In genomic region chr3:196609343-196609775, GRCh38 we compare ENCODE assay signal across 8 cellular contexts. TPM values are rescaled to one million over a fixed set of nuclear protein-coding genes. Genes with fewer than 3 reads are reported as not detected.
DNase-seq lines count a peak whose midpoint lies in the region; ATAC-seq and TF ChIP-seq lines count a peak whose summit lies in the region.

No MANE protein-coding gene starts in this region.

- ATAC-seq in lower lobe of right lung = peak; percentile 98 to 99

- POLR2A ChIA-PET in activated CD4-positive, alpha-beta memory T cell treated with anti-CD3 and anti-CD28 coated beads, Interleukin-2, amount 10 ng/mL, durations not matched to agents 7 days and 5 days (lab: Charles Lee) = interaction anchor here (0.9 to 11.7 kb wide), 17 partner anchors 11 to 333 kb away, joined by 3 to 177 read pairs (median 6); partner anchors contain the start of genes CEP19, FBXO45, NCBP2 and NRROS

- peak overlapping the region; percentile 42 for H3K4me3 Mint-ChIP-seq in activated CD4-positive, alpha-beta memory T cell treated with anti-CD3 and anti-CD28 coated beads, Interleukin-2, amount 10 ng/mL, durations not matched to agents 7 days and 5 days

- no peak overlapping the region for H3K4me3 ChIP-seq in lower lobe of right lung

- peak; percentile 90 for TF ChIP-seq CTCF in lower lobe of right lung (IDR thresholded peaks at IDR 0.05)

- H3K4me1 Mint-ChIP-seq in activated CD4-positive, alpha-beta memory T cell treated with anti-CD3 and anti-CD28 coated beads, Interleukin-2, amount 10 ng/mL, durations not matched to agents 7 days and 5 days = peaks cover 54% of the 10 kb centered on the region

- H3K36me3 ChIP-seq in lower lobe of right lung = no peaks in the 10 kb centered on the region

- peaks cover 28% of the 10 kb centered on the region for H3K4me1 ChIP-seq in lower lobe of right lung

- peaks cover 3% of the 10 kb centered on the region for H3K36me3 Mint-ChIP-seq in activated CD4-positive, alpha-beta memory T cell treated with anti-CD3 and anti-CD28 coated beads, Interleukin-2, amount 10 ng/mL, durations not matched to agents 7 days and 5 days (ENCODE audit: low read depth)

- no peaks in the 10 kb centered on the region for H3K27me3 ChIP-seq in lower lobe of right lung (ENCODE audit: low read depth)

- intact Hi-C loops in lower lobe of right lung (cut with DNase I) = loop anchor here (5.0 kb wide), 1 partner anchor 78 kb away; no protein-coding TSS in a partner anchor

- H3K27me3 Mint-ChIP-seq in activated CD4-positive, alpha-beta memory T cell treated with anti-CD3 and anti-CD28 coated beads, Interleukin-2, amount 10 ng/mL, durations not matched to agents 7 days and 5 days = peaks cover 6% of the 10 kb centered on the region

- peak; percentile 97 to 99 for DNase-seq in AML-193 (lab: John Stamatoyannopoulos, UW)
- DNase-seq in GM19238 (ENCODE audit: insufficient read length, low spot score) = peak; percentile 79
- DNase-seq in HT-29 (ENCODE audit: low spot score) = peak; percentile 94
- peak; percentile 75 for DNase-seq in NK-92 (lab: John Stamatoyannopoulos, UW; ENCODE audit: unreplicated experiment)
- peak; percentile 95 for DNase-seq in activated CD4-positive, alpha-beta memory T cell treated with anti-CD3 and anti-CD28 coated beads, Interleukin-2, amount 10 ng/mL, durations not matched to agents 7 days and 5 days
- peak; percentile 69 to 82 for DNase-seq in dermis microvascular lymphatic vessel endothelial cell (ENCODE audit: low read depth in 2 of 2)
- peak; percentile 94 for DNase-seq in lower lobe of right lung
- DNase-seq in stimulated activated CD8-positive, alpha-beta memory T cell treated with anti-CD3 and anti-CD28 coated beads, Interleukin-12 subunit alpha, Interleukin-12 subunit beta, amount 100 ng/mL, for 4 hours (ENCODE audit: low read depth) = peak; percentile 86

- CTCF ChIA-PET in activated CD4-positive, alpha-beta memory T cell treated with anti-CD3 and anti-CD28 coated beads, Interleukin-2, amount 10 ng/mL, durations not matched to agents 7 days and 5 days (lab: Charles Lee) = interaction anchor here (0.6 to 12.1 kb wide), 40 partner anchors 9 to 361 kb away, joined by 3 to 219 read pairs (median 4); partner anchors contain the start of genes CEP19, FBXO45, NCBP2 and NRROS

- no peaks in the 10 kb centered on the region for H3K9me3 Mint-ChIP-seq in activated CD4-positive, alpha-beta memory T cell treated with anti-CD3 and anti-CD28 coated beads, Interleukin-2, amount 10 ng/mL, durations not matched to agents 7 days and 5 days

- H3K27ac Mint-ChIP-seq in activated CD4-positive, alpha-beta memory T cell treated with anti-CD3 and anti-CD28 coated beads, Interleukin-2, amount 10 ng/mL, durations not matched to agents 7 days and 5 days = peak overlapping the region; percentile 81

- no peaks in the 10 kb centered on the region for H3K9me3 ChIP-seq in lower lobe of right lung

- H3K27ac ChIP-seq in lower lobe of right lung = peak overlapping the region; percentile 0

RNA-seq across cellular contexts. Expression of gene NRROS, which starts 30.1 kb away (rescaled TPM):
- not detected in 2 replicates for total RNA-seq in HT-29 (2014; rRNA removed; shearing (Covaris generic))
- total RNA-seq in activated CD4-positive, alpha-beta memory T cell treated with anti-CD3 and anti-CD28 coated beads, Interleukin-2, amount 10 ng/mL, durations not matched to agents 7 days and 5 days = 10 to 100 TPM; 50.1 to 52.8 TPM
- total RNA-seq in dermis microvascular lymphatic vessel endothelial cell (6.3 and 13.3 TPM in 2 replicates), lower lobe of right lung (20.7 TPM)

RNA-seq across cellular contexts. Expression of gene FBXO45, which starts 40.9 kb away (rescaled TPM):
- total RNA-seq in HT-29 (2014; rRNA removed; shearing (Covaris generic)) = 10.6 and 12.7 TPM in 2 replicates
- 10 to 100 TPM; 19.7 TPM for total RNA-seq in activated CD4-positive, alpha-beta memory T cell treated with anti-CD3 and anti-CD28 coated beads, Interleukin-2, amount 10 ng/mL, durations not matched to agents 7 days and 5 days
- total RNA-seq in dermis microvascular lymphatic vessel endothelial cell = 12.6 and 14.3 TPM in 2 replicates
- 7.3 TPM for total RNA-seq in lower lobe of right lung

RNA-seq across cellular contexts. Expression of gene WDR53, which starts 41.0 kb away (rescaled TPM):
- 4.2 and 5.3 TPM in 2 replicates for total RNA-seq in HT-29 (2014; rRNA removed; shearing (Covaris generic))
- total RNA-seq in activated CD4-positive, alpha-beta memory T cell treated with anti-CD3 and anti-CD28 coated beads, Interleukin-2, amount 10 ng/mL, durations not matched to agents 7 days and 5 days = 10 to 100 TPM; 27.2 to 29.3 TPM
- total RNA-seq in dermis microvascular lymphatic vessel endothelial cell = 6.3 and 6.8 TPM in 2 replicates
- 9.5 TPM for total RNA-seq in lower lobe of right lung
